Comparison of ENCODE assay signal across 34 cellular contexts in the genomic region with DNA sequence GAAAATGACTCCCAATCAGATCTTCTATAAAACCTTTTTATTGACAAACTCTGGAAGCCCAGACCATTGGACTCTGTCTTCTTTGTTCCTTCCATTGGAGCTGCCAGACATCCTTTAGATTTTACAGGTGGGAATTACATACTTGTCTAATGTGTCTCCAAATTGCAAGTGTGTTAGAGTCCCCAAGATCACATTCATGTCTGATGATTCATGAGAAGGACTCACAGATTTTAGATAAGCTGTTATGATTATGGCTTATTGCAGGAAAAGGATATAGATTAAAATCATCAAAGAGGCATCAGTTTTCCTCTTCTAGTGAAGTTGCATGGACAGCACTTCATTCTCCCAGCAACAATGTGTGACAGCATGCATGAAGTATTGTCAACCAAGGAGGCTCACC.
"Had no signal": no experiment of that assay in that cellular context is flagged by ENCODE, and none has a peak within 500 bp of the region (broad histone marks: within the 10 kb centered on the region; RNA-seq: fewer than 3 reads in every experiment).

No MANE protein-coding gene starts in this region.

- H3K4me3 Mint-ChIP-seq: activated naive CD4-positive, alpha-beta T cell treated with anti-CD3 and anti-CD28 coated beads for 36 hours; activated naive CD8-positive, alpha-beta T cell treated with anti-CD3 and anti-CD28 coated beads for 36 hours; activated T-helper 1 cell treated with anti-CD3 and anti-CD28 coated beads, Interleukin-12 subunit alpha, Interleukin-12 subunit beta, Interleukin-2, Interleukin-4 antibody, amounts not matched to agents 30 ng/mL and 10 ng/mL and 1 ng/mL, durations not matched to agents 14 hours and 24 hours and 36 hours; brain; effector memory CD8-positive, alpha-beta T cell; immature natural killer cell; memory B cell; naive thymus-derived CD4-positive, alpha-beta T cell; stimulated activated memory B cell treated with anti-CD40 and anti-IgM and Interleukin-4, amounts not matched to agents 10 μg/mL and 1 μg/mL and 100 μg/mL, for 72 hours; stimulated activated naive CD8-positive, alpha-beta T cell treated with anti-CD3 and anti-CD28 coated beads, Interleukin-15, amount 100 ng/mL, for 72 hours had no signal

- H3K27me3 Mint-ChIP-seq: activated naive CD8-positive, alpha-beta T cell treated with anti-CD3 and anti-CD28 coated beads for 36 hours; effector memory CD8-positive, alpha-beta T cell; naive thymus-derived CD4-positive, alpha-beta T cell; stimulated activated memory B cell treated with anti-CD40 and anti-IgM and Interleukin-4, amounts not matched to agents 10 μg/mL and 1 μg/mL and 100 μg/mL, for 72 hours; stimulated activated naive CD8-positive, alpha-beta T cell treated with anti-CD3 and anti-CD28 coated beads, Interleukin-15, amount 100 ng/mL, for 72 hours had no signal

- H3K27ac ChIP-seq: adrenal gland, heart left ventricle, pancreas, psoas muscle, sigmoid colon, thyroid gland, upper lobe of right lung, VCaP had no signal

- H3K9me3 Mint-ChIP-seq: activated T-helper 1 cell treated with anti-CD3 and anti-CD28 coated beads, Interleukin-12 subunit alpha, Interleukin-12 subunit beta, Interleukin-2, Interleukin-4 antibody, amounts not matched to agents 30 ng/mL and 10 ng/mL and 1 ng/mL, durations not matched to agents 14 hours and 24 hours and 36 hours; stimulated activated memory B cell treated with anti-CD40 and anti-IgM and Interleukin-4, amounts not matched to agents 10 μg/mL and 1 μg/mL and 100 μg/mL, for 72 hours had no signal

- H3K4me3 ChIP-seq: adrenal gland, heart left ventricle, pancreas, psoas muscle, sigmoid colon, thyroid gland, upper lobe of right lung had no signal

- H3K9me3 ChIP-seq: adrenal gland, heart left ventricle, pancreas, psoas muscle, sigmoid colon, thyroid gland, upper lobe of right lung had no signal

- H3K4me1 ChIP-seq: adrenal gland, pancreas, upper lobe of right lung had no signal

- H3K27ac Mint-ChIP-seq: activated naive CD4-positive, alpha-beta T cell treated with anti-CD3 and anti-CD28 coated beads for 36 hours; activated naive CD8-positive, alpha-beta T cell treated with anti-CD3 and anti-CD28 coated beads for 36 hours; activated T-helper 1 cell treated with anti-CD3 and anti-CD28 coated beads, Interleukin-12 subunit alpha, Interleukin-12 subunit beta, Interleukin-2, Interleukin-4 antibody, amounts not matched to agents 30 ng/mL and 10 ng/mL and 1 ng/mL, durations not matched to agents 14 hours and 24 hours and 36 hours; brain; effector memory CD8-positive, alpha-beta T cell; immature natural killer cell; memory B cell; naive thymus-derived CD4-positive, alpha-beta T cell; stimulated activated memory B cell treated with anti-CD40 and anti-IgM and Interleukin-4, amounts not matched to agents 10 μg/mL and 1 μg/mL and 100 μg/mL, for 72 hours; stimulated activated naive CD8-positive, alpha-beta T cell treated with anti-CD3 and anti-CD28 coated beads, Interleukin-15, amount 100 ng/mL, for 72 hours had no signal

- H3K27me3 ChIP-seq: adrenal gland, heart left ventricle, pancreas, sigmoid colon, thyroid gland, upper lobe of right lung had no signal

- H3K4me1 Mint-ChIP-seq: activated naive CD8-positive, alpha-beta T cell treated with anti-CD3 and anti-CD28 coated beads for 36 hours; immature natural killer cell; memory B cell; naive thymus-derived CD4-positive, alpha-beta T cell; stimulated activated memory B cell treated with anti-CD40 and anti-IgM and Interleukin-4, amounts not matched to agents 10 μg/mL and 1 μg/mL and 100 μg/mL, for 72 hours; stimulated activated naive CD8-positive, alpha-beta T cell treated with anti-CD3 and anti-CD28 coated beads, Interleukin-15, amount 100 ng/mL, for 72 hours had no signal

- H3K36me3 Mint-ChIP-seq: activated naive CD8-positive, alpha-beta T cell treated with anti-CD3 and anti-CD28 coated beads for 36 hours; immature natural killer cell; memory B cell; naive thymus-derived CD4-positive, alpha-beta T cell; stimulated activated memory B cell treated with anti-CD40 and anti-IgM and Interleukin-4, amounts not matched to agents 10 μg/mL and 1 μg/mL and 100 μg/mL, for 72 hours had no signal

- DNase-seq: activated CD4-positive, alpha-beta T cell treated with anti-CD3 and anti-CD28 coated beads for 48 hours; activated CD4-positive, alpha-beta T cell treated with anti-CD3 and anti-CD28 coated beads, Interleukin-2, amount 50 U/mL, for 48 hours; activated CD8-positive, alpha-beta memory T cell treated with anti-CD3 and anti-CD28 coated beads, Interleukin-2, amount 50 U/mL, for 4 hours; activated effector memory CD4-positive, alpha-beta T cell treated with anti-CD3 and anti-CD28 coated beads, Interleukin-2, amount 50 U/mL, for 16 hours; activated naive CD4-positive, alpha-beta T cell treated with anti-CD3 and anti-CD28 coated beads for 36 hours; activated naive CD8-positive, alpha-beta T cell treated with anti-CD3 and anti-CD28 coated beads for 36 hours; activated T-cell treated with anti-CD3 and anti-CD28 coated beads, Interleukin-2, amount 50 U/mL, for 1 hour; adrenal gland; aorta; caudate nucleus; cortex of kidney; effector memory CD8-positive, alpha-beta T cell; heart left ventricle; hypothalamus; immature natural killer cell; kidney; midbrain; naive thymus-derived CD4-positive, alpha-beta T cell; pancreas; psoas muscle; sigmoid colon; small intestine; stimulated activated CD4-positive, alpha-beta T cell treated with anti-CD3 and anti-CD28 coated beads, Interleukin-4, amount 100 ng/mL, for 24 hours; stimulated activated naive CD8-positive, alpha-beta T cell treated with anti-CD3 and anti-CD28 coated beads, Interleukin-15, amount 100 ng/mL, for 72 hours; substantia nigra; T-helper 9 cell; thyroid gland; upper lobe of right lung had no signal

- H3K36me3 ChIP-seq: adrenal gland, heart left ventricle, pancreas, sigmoid colon, thyroid gland, upper lobe of right lung had no signal

- ATAC-seq: effector memory CD8-positive, alpha-beta T cell; esophagus mucosa; heart left ventricle; naive thymus-derived CD4-positive, alpha-beta T cell; pancreas; psoas muscle; stimulated activated memory B cell treated with anti-CD40 and anti-IgM and Interleukin-4, amounts not matched to agents 10 μg/mL and 1 μg/mL and 100 μg/mL, for 72 hours; stimulated activated naive CD8-positive, alpha-beta T cell treated with anti-CD3 and anti-CD28 coated beads, Interleukin-15, amount 100 ng/mL, for 72 hours; upper lobe of right lung had no signal
